In genomic region chr11:66411323-66411722, GRCh38 we compare ENCODE assay signal across 1 cellular context.
TF ChIP-seq lines count a peak whose summit lies in the region.

No MANE protein-coding gene starts in this region.

TF ChIP-seq in GM23338, 12 proteins besides CTCF, POLR2A, EP300 and RAD21 (continued from another document):
- TF ChIP-seq, protein P1, sequence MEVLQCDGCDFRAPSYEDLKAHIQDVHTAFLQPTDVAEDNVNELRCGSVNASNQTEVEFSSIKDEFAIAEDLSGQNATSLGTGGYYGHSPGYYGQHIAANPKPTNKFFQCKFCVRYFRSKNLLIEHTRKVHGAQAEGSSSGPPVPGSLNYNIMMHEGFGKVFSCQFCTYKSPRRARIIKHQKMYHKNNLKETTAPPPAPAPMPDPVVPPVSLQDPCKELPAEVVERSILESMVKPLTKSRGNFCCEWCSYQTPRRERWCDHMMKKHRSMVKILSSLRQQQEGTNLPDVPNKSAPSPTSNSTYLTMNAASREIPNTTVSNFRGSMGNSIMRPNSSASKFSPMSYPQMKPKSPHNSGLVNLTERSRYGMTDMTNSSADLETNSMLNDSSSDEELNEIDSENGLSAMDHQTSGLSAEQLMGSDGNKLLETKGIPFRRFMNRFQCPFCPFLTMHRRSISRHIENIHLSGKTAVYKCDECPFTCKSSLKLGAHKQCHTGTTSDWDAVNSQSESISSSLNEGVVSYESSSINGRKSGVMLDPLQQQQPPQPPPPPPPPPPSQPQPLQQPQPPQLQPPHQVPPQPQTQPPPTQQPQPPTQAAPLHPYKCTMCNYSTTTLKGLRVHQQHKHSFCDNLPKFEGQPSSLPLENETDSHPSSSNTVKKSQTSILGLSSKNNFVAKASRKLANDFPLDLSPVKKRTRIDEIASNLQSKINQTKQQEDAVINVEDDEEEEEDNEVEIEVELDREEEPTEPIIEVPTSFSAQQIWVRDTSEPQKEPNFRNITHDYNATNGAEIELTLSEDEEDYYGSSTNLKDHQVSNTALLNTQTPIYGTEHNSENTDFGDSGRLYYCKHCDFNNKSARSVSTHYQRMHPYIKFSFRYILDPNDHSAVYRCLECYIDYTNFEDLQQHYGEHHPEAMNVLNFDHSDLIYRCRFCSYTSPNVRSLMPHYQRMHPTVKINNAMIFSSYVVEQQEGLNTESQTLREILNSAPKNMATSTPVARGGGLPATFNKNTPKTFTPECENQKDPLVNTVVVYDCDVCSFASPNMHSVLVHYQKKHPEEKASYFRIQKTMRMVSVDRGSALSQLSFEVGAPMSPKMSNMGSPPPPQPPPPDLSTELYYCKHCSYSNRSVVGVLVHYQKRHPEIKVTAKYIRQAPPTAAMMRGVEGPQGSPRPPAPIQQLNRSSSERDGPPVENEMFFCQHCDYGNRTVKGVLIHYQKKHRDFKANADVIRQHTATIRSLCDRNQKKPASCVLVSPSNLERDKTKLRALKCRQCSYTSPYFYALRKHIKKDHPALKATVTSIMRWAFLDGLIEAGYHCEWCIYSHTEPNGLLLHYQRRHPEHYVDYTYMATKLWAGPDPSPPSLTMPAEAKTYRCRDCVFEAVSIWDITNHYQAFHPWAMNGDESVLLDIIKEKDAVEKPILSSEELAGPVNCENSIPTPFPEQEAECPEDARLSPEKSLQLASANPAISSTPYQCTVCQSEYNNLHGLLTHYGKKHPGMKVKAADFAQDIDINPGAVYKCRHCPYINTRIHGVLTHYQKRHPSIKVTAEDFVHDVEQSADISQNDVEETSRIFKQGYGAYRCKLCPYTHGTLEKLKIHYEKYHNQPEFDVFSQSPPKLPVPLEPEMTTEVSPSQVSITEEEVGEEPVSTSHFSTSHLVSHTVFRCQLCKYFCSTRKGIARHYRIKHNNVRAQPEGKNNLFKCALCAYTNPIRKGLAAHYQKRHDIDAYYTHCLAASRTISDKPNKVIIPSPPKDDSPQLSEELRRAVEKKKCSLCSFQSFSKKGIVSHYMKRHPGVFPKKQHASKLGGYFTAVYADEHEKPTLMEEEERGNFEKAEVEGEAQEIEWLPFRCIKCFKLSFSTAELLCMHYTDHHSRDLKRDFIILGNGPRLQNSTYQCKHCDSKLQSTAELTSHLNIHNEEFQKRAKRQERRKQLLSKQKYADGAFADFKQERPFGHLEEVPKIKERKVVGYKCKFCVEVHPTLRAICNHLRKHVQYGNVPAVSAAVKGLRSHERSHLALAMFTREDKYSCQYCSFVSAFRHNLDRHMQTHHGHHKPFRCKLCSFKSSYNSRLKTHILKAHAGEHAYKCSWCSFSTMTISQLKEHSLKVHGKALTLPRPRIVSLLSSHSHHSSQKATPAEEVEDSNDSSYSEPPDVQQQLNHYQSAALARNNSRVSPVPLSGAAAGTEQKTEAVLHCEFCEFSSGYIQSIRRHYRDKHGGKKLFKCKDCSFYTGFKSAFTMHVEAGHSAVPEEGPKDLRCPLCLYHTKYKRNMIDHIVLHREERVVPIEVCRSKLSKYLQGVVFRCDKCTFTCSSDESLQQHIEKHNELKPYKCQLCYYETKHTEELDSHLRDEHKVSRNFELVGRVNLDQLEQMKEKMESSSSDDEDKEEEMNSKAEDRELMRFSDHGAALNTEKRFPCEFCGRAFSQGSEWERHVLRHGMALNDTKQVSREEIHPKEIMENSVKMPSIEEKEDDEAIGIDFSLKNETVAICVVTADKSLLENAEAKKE (CRISPR knock-in tag; IDR thresholded peaks at IDR 0.05), result no peak
- TF ChIP-seq JUNB (IDR thresholded peaks at IDR 0.05; ENCODE audit: unreplicated experiment) (no peak), NANOG (IDR thresholded peaks at IDR 0.05; ENCODE audit: borderline replicate concordance) (no peak), EZH2phosphoT487 (IDR thresholded peaks at IDR 0.05; ENCODE audit: unreplicated experiment) (no peak), ZNF331 (CRISPR knock-in tag; IDR thresholded peaks at IDR 0.05; ENCODE audit: low read depth) (no peak), ZNF114 (CRISPR knock-in tag; IDR thresholded peaks at IDR 0.05) (no peak), STAT1 (IDR thresholded peaks at IDR 0.05; ENCODE audit: unreplicated experiment) (no peak), EZH2 (IDR thresholded peaks at IDR 0.05; ENCODE audit: low read depth, unreplicated experiment) (no peak), REST (IDR thresholded peaks at IDR 0.05; ENCODE audit: unreplicated experiment) (no peak)
